Comparison of ENCODE assay signal across 3 cellular contexts in the genomic region with DNA sequence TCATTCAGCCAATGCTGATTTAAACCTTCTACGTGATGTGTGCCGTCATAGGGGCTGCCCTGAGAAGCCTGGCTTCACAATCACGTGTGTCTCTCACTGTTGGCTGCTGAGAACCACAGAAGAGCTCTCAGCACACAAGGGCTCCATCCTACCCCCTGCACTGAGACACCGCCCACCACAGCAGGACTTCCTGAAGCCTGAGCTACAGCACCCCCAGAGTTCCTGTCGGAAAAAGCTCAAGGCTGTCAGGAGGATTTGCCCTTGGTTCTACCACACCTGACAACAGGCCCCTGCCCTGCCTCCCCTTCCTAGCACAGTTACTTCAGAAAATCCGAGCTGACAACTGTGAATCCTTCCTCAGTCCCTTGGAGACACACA.
TF ChIP-seq lines count a peak whose summit lies in the region.

No MANE protein-coding gene starts in this region.

TF ChIP-seq in SK-N-SH, 30 proteins besides CTCF, POLR2A, EP300 and RAD21 (continued from another document):
- TF ChIP-seq, protein P1, sequence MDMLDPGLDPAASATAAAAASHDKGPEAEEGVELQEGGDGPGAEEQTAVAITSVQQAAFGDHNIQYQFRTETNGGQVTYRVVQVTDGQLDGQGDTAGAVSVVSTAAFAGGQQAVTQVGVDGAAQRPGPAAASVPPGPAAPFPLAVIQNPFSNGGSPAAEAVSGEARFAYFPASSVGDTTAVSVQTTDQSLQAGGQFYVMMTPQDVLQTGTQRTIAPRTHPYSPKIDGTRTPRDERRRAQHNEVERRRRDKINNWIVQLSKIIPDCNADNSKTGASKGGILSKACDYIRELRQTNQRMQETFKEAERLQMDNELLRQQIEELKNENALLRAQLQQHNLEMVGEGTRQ (IDR thresholded peaks at IDR 0.05; ENCODE audit: borderline replicate concordance, low read depth, low read length), result no peak
- no peak for TF ChIP-seq YY1 (IDR thresholded peaks at IDR 0.05; ENCODE audit: low read depth)

TF ChIP-seq in SK-N-SH treated with all-trans-retinoic acid at 6 μM for 48 hours, 23 proteins besides CTCF, POLR2A, EP300 and RAD21 (continued from another document):
- TF ChIP-seq, protein P2, sequence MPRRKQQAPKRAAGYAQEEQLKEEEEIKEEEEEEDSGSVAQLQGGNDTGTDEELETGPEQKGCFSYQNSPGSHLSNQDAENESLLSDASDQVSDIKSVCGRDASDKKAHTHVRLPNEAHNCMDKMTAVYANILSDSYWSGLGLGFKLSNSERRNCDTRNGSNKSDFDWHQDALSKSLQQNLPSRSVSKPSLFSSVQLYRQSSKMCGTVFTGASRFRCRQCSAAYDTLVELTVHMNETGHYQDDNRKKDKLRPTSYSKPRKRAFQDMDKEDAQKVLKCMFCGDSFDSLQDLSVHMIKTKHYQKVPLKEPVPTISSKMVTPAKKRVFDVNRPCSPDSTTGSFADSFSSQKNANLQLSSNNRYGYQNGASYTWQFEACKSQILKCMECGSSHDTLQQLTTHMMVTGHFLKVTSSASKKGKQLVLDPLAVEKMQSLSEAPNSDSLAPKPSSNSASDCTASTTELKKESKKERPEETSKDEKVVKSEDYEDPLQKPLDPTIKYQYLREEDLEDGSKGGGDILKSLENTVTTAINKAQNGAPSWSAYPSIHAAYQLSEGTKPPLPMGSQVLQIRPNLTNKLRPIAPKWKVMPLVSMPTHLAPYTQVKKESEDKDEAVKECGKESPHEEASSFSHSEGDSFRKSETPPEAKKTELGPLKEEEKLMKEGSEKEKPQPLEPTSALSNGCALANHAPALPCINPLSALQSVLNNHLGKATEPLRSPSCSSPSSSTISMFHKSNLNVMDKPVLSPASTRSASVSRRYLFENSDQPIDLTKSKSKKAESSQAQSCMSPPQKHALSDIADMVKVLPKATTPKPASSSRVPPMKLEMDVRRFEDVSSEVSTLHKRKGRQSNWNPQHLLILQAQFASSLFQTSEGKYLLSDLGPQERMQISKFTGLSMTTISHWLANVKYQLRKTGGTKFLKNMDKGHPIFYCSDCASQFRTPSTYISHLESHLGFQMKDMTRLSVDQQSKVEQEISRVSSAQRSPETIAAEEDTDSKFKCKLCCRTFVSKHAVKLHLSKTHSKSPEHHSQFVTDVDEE (CRISPR knock-in tag; IDR thresholded peaks at IDR 0.05), result no peak
- TF ChIP-seq TCF4 (CRISPR knock-in tag; IDR thresholded peaks at IDR 0.05; ENCODE audit: borderline replicate concordance) (no peak), GLIS3 (CRISPR knock-in tag; IDR thresholded peaks at IDR 0.05) (no peak)

TF ChIP-seq in HEK293, 187 proteins besides CTCF, POLR2A, EP300 and RAD21 (continued from another document):
- TF ChIP-seq, protein P3, sequence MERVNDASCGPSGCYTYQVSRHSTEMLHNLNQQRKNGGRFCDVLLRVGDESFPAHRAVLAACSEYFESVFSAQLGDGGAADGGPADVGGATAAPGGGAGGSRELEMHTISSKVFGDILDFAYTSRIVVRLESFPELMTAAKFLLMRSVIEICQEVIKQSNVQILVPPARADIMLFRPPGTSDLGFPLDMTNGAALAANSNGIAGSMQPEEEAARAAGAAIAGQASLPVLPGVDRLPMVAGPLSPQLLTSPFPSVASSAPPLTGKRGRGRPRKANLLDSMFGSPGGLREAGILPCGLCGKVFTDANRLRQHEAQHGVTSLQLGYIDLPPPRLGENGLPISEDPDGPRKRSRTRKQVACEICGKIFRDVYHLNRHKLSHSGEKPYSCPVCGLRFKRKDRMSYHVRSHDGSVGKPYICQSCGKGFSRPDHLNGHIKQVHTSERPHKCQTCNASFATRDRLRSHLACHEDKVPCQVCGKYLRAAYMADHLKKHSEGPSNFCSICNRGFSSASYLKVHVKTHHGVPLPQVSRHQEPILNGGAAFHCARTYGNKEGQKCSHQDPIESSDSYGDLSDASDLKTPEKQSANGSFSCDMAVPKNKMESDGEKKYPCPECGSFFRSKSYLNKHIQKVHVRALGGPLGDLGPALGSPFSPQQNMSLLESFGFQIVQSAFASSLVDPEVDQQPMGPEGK (tag by site-specific recombination; IDR thresholded peaks at IDR 0.05), result no peak
- TF ChIP-seq ZIC2 (tag by site-specific recombination; IDR thresholded peaks at IDR 0.05) (peak; percentile 69), ZSCAN30 (tag by site-specific recombination; IDR thresholded peaks at IDR 0.05) (no peak), ZNF433 (tag by site-specific recombination; IDR thresholded peaks at IDR 0.05; ENCODE audit: low read depth) (no peak), ZNF324 (tag by site-specific recombination; IDR thresholded peaks at IDR 0.05) (no peak), ZNF560 (tag by site-specific recombination; IDR thresholded peaks at IDR 0.05; ENCODE audit: borderline replicate concordance) (no peak)
- TF ChIP-seq, protein P4, sequence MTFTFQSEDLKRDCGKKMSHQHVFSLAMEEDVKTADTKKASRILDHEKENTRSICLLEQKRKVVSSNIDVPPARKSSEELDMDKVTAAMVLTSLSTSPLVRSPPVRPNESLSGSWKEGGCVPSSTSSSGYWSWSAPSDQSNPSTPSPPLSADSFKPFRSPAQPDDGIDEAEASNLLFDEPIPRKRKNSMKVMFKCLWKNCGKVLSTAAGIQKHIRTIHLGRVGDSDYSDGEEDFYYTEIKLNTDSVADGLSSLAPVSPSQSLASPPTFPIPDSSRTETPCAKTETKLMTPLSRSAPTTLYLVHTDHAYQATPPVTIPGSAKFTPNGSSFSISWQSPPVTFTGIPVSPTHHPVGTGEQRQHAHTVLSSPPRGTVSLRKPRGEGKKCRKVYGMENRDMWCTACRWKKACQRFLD (tag by site-specific recombination; IDR thresholded peaks at IDR 0.05), result no peak
